9 cellular contexts compared by ENCODE assay signal in genomic region chr7:150976529-150977381, GRCh38. TPM values are rescaled to one million over a fixed set of nuclear protein-coding genes. Genes with fewer than 3 reads are reported as not detected.
DNase-seq lines count a peak whose midpoint lies in the region; ATAC-seq and TF ChIP-seq lines count a peak whose summit lies in the region.
"Had no signal": no experiment of that assay in that cellular context is flagged by ENCODE, and none has a peak within 500 bp of the region (broad histone marks: within the 10 kb centered on the region; RNA-seq: fewer than 3 reads in every experiment).

No MANE protein-coding gene starts in this region.

- WGBS in mammary epithelial cell (ENCODE audit: low coverage, missing lambda C conversion rate): 63% methylated on average over 7 of the region's 13 CpGs

- H3K4me2 ChIP-seq in OCI-LY1 (ENCODE audit: low read length) (peak overlapping the region; percentile 86), mammary epithelial cell (ENCODE audit: insufficient read depth, low read depth, low read length) (no peak overlapping the region)

- H3K79me2 ChIP-seq in OCI-LY1 (ENCODE audit: insufficient read depth, low read length) (no peaks in the 10 kb centered on the region), mammary epithelial cell (ENCODE audit: insufficient read depth, low read length) (no peaks in the 10 kb centered on the region)

- H2AFZ ChIP-seq in OCI-LY1 (ENCODE audit: low read length): no peak overlapping the region
- H2AFZ ChIP-seq in mammary epithelial cell (ENCODE audit: low read depth, low read length): no peak overlapping the region

- dilution Hi-C loops in mammary epithelial cell (cut with HindIII; ENCODE audit: low sequenced_read_pairs): no loop called here

- no peak for TF ChIP-seq CTCF in OCI-LY1 (IDR thresholded peaks at IDR 0.05; ENCODE audit: low read length)
- TF ChIP-seq CTCF in mammary epithelial cell (conservative IDR thresholded peaks at IDR 0.05 in 1 of 2, IDR thresholded peaks at IDR 0.05 in 1 of 2; ENCODE audit: extremely low read depth in 1 of 2, insufficient read depth in 1 of 2, low read depth in 1 of 2, low read length in 2 of 2): no peak

- DNase-seq in activated CD4-positive, alpha-beta T cell treated with anti-CD3 and anti-CD28 coated beads, Interleukin-2, amount 10 ng/mL, durations not matched to agents 7 days and 5 days: no peak
- no peak for DNase-seq in activated CD4-positive, alpha-beta T cell treated with anti-CD3 and anti-CD28 coated beads, Interleukin-2, amount 50 U/mL, for 4 hours
- peak; percentile 83 for DNase-seq in left ventricle myocardium superior
- no peak for DNase-seq in stimulated activated naive CD8-positive, alpha-beta T cell treated with anti-CD3 and anti-CD28 coated beads, Interleukin-15, amount 100 ng/mL, for 72 hours
- DNase-seq in COR-L47 (lab: John Stamatoyannopoulos, UW): no peak
- no peak for DNase-seq in mammary epithelial cell
- DNase-seq: NCI-H526 treated with DMSO at 0.1 percent for 48 hours had no signal

- H3K4me1 Mint-ChIP-seq in activated CD4-positive, alpha-beta T cell treated with anti-CD3 and anti-CD28 coated beads, Interleukin-2, amount 10 ng/mL, durations not matched to agents 7 days and 5 days: peaks cover 42% of the 10 kb centered on the region
- H3K4me1 Mint-ChIP-seq in stimulated activated naive CD8-positive, alpha-beta T cell treated with anti-CD3 and anti-CD28 coated beads, Interleukin-15, amount 100 ng/mL, for 72 hours: peaks cover 56% of the 10 kb centered on the region

- H3K9me3 ChIP-seq in OCI-LY1 (ENCODE audit: low read length) (no peaks in the 10 kb centered on the region), mammary epithelial cell (replicated peaks; ENCODE audit: insufficient read depth, low read length) (no peaks in the 10 kb centered on the region)

- in situ Hi-C loops in mammary epithelial cell (cut with MboI; ENCODE audit: low sequenced_read_pairs in 2 of 2): no loop called here

- peak overlapping the region; percentile 57 for H3K4me3 ChIP-seq in OCI-LY1 (ENCODE audit: low read depth, low read length, poor library complexity, severe bottlenecking)
- no peak overlapping the region for H3K4me3 ChIP-seq in mammary epithelial cell (replicated peaks in 1 of 3; ENCODE audit: insufficient read depth in 1 of 3, low read depth in 2 of 3, low read length in 3 of 3)

- H3F3A ChIP-seq in OCI-LY1 (ENCODE audit: insufficient read depth, low read length): no peaks in the 10 kb centered on the region

- peak overlapping the region; percentile 42; the same call in 1 of the 2 replicates for H3K9ac ChIP-seq in OCI-LY1 (ENCODE audit: low read length)
- H3K9ac ChIP-seq in mammary epithelial cell (ENCODE audit: insufficient read depth, low read length): no peak overlapping the region

- H3K27ac ChIP-seq in OCI-LY1 (ENCODE audit: low read depth, low read length, poor library complexity, severe bottlenecking) (no peak overlapping the region), mammary epithelial cell (ENCODE audit: insufficient read depth, low read depth, low read length) (no peak overlapping the region)

- no TSS peak for BruUV-seq in mammary epithelial cell (replicated peaks; lab: Mats Ljungman, UMichigan)

- H3K27me3 Mint-ChIP-seq in activated CD4-positive, alpha-beta T cell treated with anti-CD3 and anti-CD28 coated beads, Interleukin-2, amount 10 ng/mL, durations not matched to agents 7 days and 5 days: peaks cover 47% of the 10 kb centered on the region
- peaks cover 61% of the 10 kb centered on the region for H3K27me3 Mint-ChIP-seq in stimulated activated naive CD8-positive, alpha-beta T cell treated with anti-CD3 and anti-CD28 coated beads, Interleukin-15, amount 100 ng/mL, for 72 hours

- H3K27me3 ChIP-seq in OCI-LY1 (ENCODE audit: insufficient read depth, low read length): 0 out of 2 replicates have a peak, but pooled peaks cover 7% of the 10 kb centered on the region
- peaks cover 25% of the 10 kb centered on the region for H3K27me3 ChIP-seq in mammary epithelial cell (ENCODE audit: insufficient read depth, low read length)

- H3K9me3 Mint-ChIP-seq in activated CD4-positive, alpha-beta T cell treated with anti-CD3 and anti-CD28 coated beads, Interleukin-2, amount 10 ng/mL, durations not matched to agents 7 days and 5 days: no peaks in the 10 kb centered on the region
- no peaks in the 10 kb centered on the region for H3K9me3 Mint-ChIP-seq in stimulated activated naive CD8-positive, alpha-beta T cell treated with anti-CD3 and anti-CD28 coated beads, Interleukin-15, amount 100 ng/mL, for 72 hours

- H3K36me3 Mint-ChIP-seq in activated CD4-positive, alpha-beta T cell treated with anti-CD3 and anti-CD28 coated beads, Interleukin-2, amount 10 ng/mL, durations not matched to agents 7 days and 5 days (ENCODE audit: low read depth): no peaks in the 10 kb centered on the region

- intact Hi-C loops in left ventricle myocardium superior (cut with micrococcal nuclease) (no loop called here), mammary epithelial cell (cut with micrococcal nuclease) (no loop called here)

- peaks cover 51% of the 10 kb centered on the region for H3K4me1 ChIP-seq in OCI-LY1 (ENCODE audit: insufficient read depth, low read length, severe bottlenecking)
- peaks cover 6% of the 10 kb centered on the region for H3K4me1 ChIP-seq in mammary epithelial cell (ENCODE audit: insufficient read depth, low read length)

- no peaks in the 10 kb centered on the region for H3K36me3 ChIP-seq in OCI-LY1 (ENCODE audit: insufficient read depth, low read length)
- H3K36me3 ChIP-seq in mammary epithelial cell (ENCODE audit: insufficient read depth, low read length): no peaks in the 10 kb centered on the region

- H3K9me2 ChIP-seq in OCI-LY1 (ENCODE audit: low read depth, low read length): no peaks in the 10 kb centered on the region

- POLR2A ChIA-PET in activated CD4-positive, alpha-beta T cell treated with anti-CD3 and anti-CD28 coated beads, Interleukin-2, amount 10 ng/mL, durations not matched to agents 7 days and 5 days (lab: Charles Lee): no interaction called here

- H4K20me1 ChIP-seq in OCI-LY1 (ENCODE audit: insufficient read depth, low read length) (no peaks in the 10 kb centered on the region), mammary epithelial cell (ENCODE audit: insufficient read depth, low read length) (no peaks in the 10 kb centered on the region)

- CTCF ChIA-PET in activated CD4-positive, alpha-beta T cell treated with anti-CD3 and anti-CD28 coated beads, Interleukin-2, amount 10 ng/mL, durations not matched to agents 7 days and 5 days (lab: Charles Lee): interaction anchor here (1.0 to 2.5 kb wide), 6 partner anchors 8 to 135 kb away, joined by 3 to 7 read pairs (median 4); no protein-coding TSS in a partner anchor
- CTCF ChIA-PET in mammary epithelial cell (lab: Charles Lee; ENCODE audit: low non-redundant PET): no interaction called here

- H3K4me3 Mint-ChIP-seq in activated CD4-positive, alpha-beta T cell treated with anti-CD3 and anti-CD28 coated beads, Interleukin-2, amount 10 ng/mL, durations not matched to agents 7 days and 5 days: peak overlapping the region; percentile 67
- peak overlapping the region; percentile 76 to 78 for H3K4me3 Mint-ChIP-seq in stimulated activated naive CD8-positive, alpha-beta T cell treated with anti-CD3 and anti-CD28 coated beads, Interleukin-15, amount 100 ng/mL, for 72 hours

- ATAC-seq in left ventricle myocardium superior: peak; percentile 67
- no peak for ATAC-seq in stimulated activated naive CD8-positive, alpha-beta T cell treated with anti-CD3 and anti-CD28 coated beads, Interleukin-15, amount 100 ng/mL, for 72 hours
- ATAC-seq in GM19351 (IDR thresholded peaks at IDR 0.05; ENCODE audit: unreplicated experiment): no peak

- peak overlapping the region; percentile 9 for H3K27ac Mint-ChIP-seq in activated CD4-positive, alpha-beta T cell treated with anti-CD3 and anti-CD28 coated beads, Interleukin-2, amount 10 ng/mL, durations not matched to agents 7 days and 5 days
- H3K27ac Mint-ChIP-seq in stimulated activated naive CD8-positive, alpha-beta T cell treated with anti-CD3 and anti-CD28 coated beads, Interleukin-15, amount 100 ng/mL, for 72 hours: peak overlapping the region in 1 of 2 donors; percentile 55

RNA-seq across cellular contexts. Expression of gene KCNH2, which starts 1.4 kb away (rescaled TPM):
- total RNA-seq in activated CD4-positive, alpha-beta T cell treated with anti-CD3 and anti-CD28 coated beads, Interleukin-2, amount 10 ng/mL, durations not matched to agents 7 days and 5 days: under 1 TPM; 0.27 to 0.30 TPM
- total RNA-seq in left ventricle myocardium superior (107 TPM), mammary epithelial cell (1 to 10 TPM in 1 of 2 donors, not detected in 1; 1.5 TPM)
- not detected for polyA plus RNA-seq in mammary epithelial cell
- 0.47 TPM for polyA minus RNA-seq in mammary epithelial cell

RNA-seq across cellular contexts. Expression of gene NOS3, which starts 14.1 kb away (rescaled TPM):
- 10 to 100 TPM; 21.6 to 22.3 TPM for total RNA-seq in activated CD4-positive, alpha-beta T cell treated with anti-CD3 and anti-CD28 coated beads, Interleukin-2, amount 10 ng/mL, durations not matched to agents 7 days and 5 days
- total RNA-seq in left ventricle myocardium superior (10.9 TPM), mammary epithelial cell (1 to 10 TPM in 1 of 2 donors, not detected in 1; 4.7 TPM)
- polyA plus RNA-seq in mammary epithelial cell: 0.23 TPM
- not detected for polyA minus RNA-seq in mammary epithelial cell

RNA-seq across cellular contexts. Expression of gene ATG9B, which starts 47.5 kb away (rescaled TPM):
- 10 to 100 TPM; 12.1 to 12.3 TPM for total RNA-seq in activated CD4-positive, alpha-beta T cell treated with anti-CD3 and anti-CD28 coated beads, Interleukin-2, amount 10 ng/mL, durations not matched to agents 7 days and 5 days
- total RNA-seq in left ventricle myocardium superior (not detected), mammary epithelial cell (under 1 TPM; under 0.01 to 0.54 TPM)
- polyA plus RNA-seq in mammary epithelial cell: 0.14 TPM
- polyA minus RNA-seq in mammary epithelial cell: not detected

RNA-seq across cellular contexts. Expression of gene ABCB8, which starts 51.5 kb away (rescaled TPM):
- total RNA-seq in activated CD4-positive, alpha-beta T cell treated with anti-CD3 and anti-CD28 coated beads, Interleukin-2, amount 10 ng/mL, durations not matched to agents 7 days and 5 days: 10 to 100 TPM; 57.5 to 67.8 TPM
- total RNA-seq in left ventricle myocardium superior: 29.7 TPM
- 10 to 100 TPM; 29.8 to 57.2 TPM for total RNA-seq in mammary epithelial cell
- 31.7 TPM for polyA plus RNA-seq in mammary epithelial cell
- 39.2 TPM for polyA minus RNA-seq in mammary epithelial cell

Comparison
In these comparisons a context has a peak if more than half of its experiments do, and no peak if none do; other contexts are left out.
1. RNA of gene KCNH2, which starts 1.4 kb away (total RNA-seq): 107 TPM in left ventricle myocardium superior (single experiment); 1.5 TPM in mammary epithelial cell and 0.27 to 0.30 TPM in activated CD4-positive, alpha-beta T cell treated with anti-CD3 and anti-CD28 coated beads, Interleukin-2, amount 10 ng/mL, durations not matched to agents 7 days and 5 days; every median in the first group is over 10 times any median in the second.
2. RNA of gene ATG9B, which starts 47.5 kb away (total RNA-seq): 12.1 to 12.3 TPM in activated CD4-positive, alpha-beta T cell treated with anti-CD3 and anti-CD28 coated beads, Interleukin-2, amount 10 ng/mL, durations not matched to agents 7 days and 5 days; under 0.01 to 0.54 TPM in mammary epithelial cell and not detected in left ventricle myocardium superior (single experiment); every median in the first group is over 4 times any median in the second.